In genomic region chr15:76190767-76191538, GRCh38 we compare ENCODE assay signal across 8 cellular contexts.
DNase-seq lines count a peak whose midpoint lies in the region; ATAC-seq and TF ChIP-seq lines count a peak whose summit lies in the region.

No MANE protein-coding gene starts in this region.

- peaks cover 35 to 58% of the 10 kb centered on the region in 2 donors for H3K27me3 Mint-ChIP-seq in CD8-positive, alpha-beta memory T cell
- H3K27me3 Mint-ChIP-seq in naive thymus-derived CD8-positive, alpha-beta T cell, result peaks cover 29 to 61% (median 39%) of the 10 kb centered on the region in 5 donors

- H3K27ac Mint-ChIP-seq in CD8-positive, alpha-beta memory T cell, result peak overlapping the region in 3 of 8 donors; percentile 15 to 58 (median 24)
- peak overlapping the region in 2 of 10 donors; percentile 28 to 65 for H3K27ac Mint-ChIP-seq in naive thymus-derived CD8-positive, alpha-beta T cell

- H3K9ac ChIP-seq in OCI-LY3 (ENCODE audit: low read length), result peak overlapping the region; percentile 70

- POLR2A ChIA-PET in CD8-positive, alpha-beta memory T cell (lab: Charles Lee), result no interaction called here
- POLR2A ChIA-PET in naive thymus-derived CD8-positive, alpha-beta T cell (lab: Charles Lee), result no interaction called here

- no peak overlapping the region for H3K27ac ChIP-seq in CD8-positive, alpha-beta memory T cell (ENCODE audit: low read depth, low read length)
- peak overlapping the region; percentile 71 for H3K27ac ChIP-seq in OCI-LY3 (ENCODE audit: low read length)

- H3K4me2 ChIP-seq in OCI-LY3 (ENCODE audit: low read length), result peak overlapping the region; percentile 98

- no peak overlapping the region for H3K4me3 ChIP-seq in CD8-positive, alpha-beta memory T cell (ENCODE audit: low read length)
- H3K4me3 ChIP-seq in OCI-LY3 (ENCODE audit: low read length) (peak overlapping the region; percentile 74), epithelial cell of proximal tubule (ENCODE audit: low read depth, low read length) (peak overlapping the region; percentile 18)

- H3K4me1 ChIP-seq in CD8-positive, alpha-beta memory T cell (ENCODE audit: insufficient read depth, low read length), result peaks cover 8% of the 10 kb centered on the region
- peaks cover 20% of the 10 kb centered on the region for H3K4me1 ChIP-seq in OCI-LY3 (ENCODE audit: low read length)

- peak overlapping the region; percentile 11 to 78 (median 65) for H3K4me3 Mint-ChIP-seq in CD8-positive, alpha-beta memory T cell
- H3K4me3 Mint-ChIP-seq in naive thymus-derived CD8-positive, alpha-beta T cell, result peak overlapping the region; percentile 53 to 77 (median 68)

- no peaks in the 10 kb centered on the region for H3K79me2 ChIP-seq in OCI-LY3 (ENCODE audit: low read length)

- no peaks in the 10 kb centered on the region for H3K36me3 Mint-ChIP-seq in CD8-positive, alpha-beta memory T cell
- H3K36me3 Mint-ChIP-seq in naive thymus-derived CD8-positive, alpha-beta T cell, result no peaks in the 10 kb centered on the region

- H3K27me3 ChIP-seq in CD8-positive, alpha-beta memory T cell (ENCODE audit: insufficient read depth, low read length, poor library complexity, severe bottlenecking), result peaks cover 4% of the 10 kb centered on the region
- peaks cover 6% of the 10 kb centered on the region for H3K27me3 ChIP-seq in OCI-LY3 (ENCODE audit: low read depth, low read length)

- H4K20me1 ChIP-seq in OCI-LY3 (ENCODE audit: insufficient read depth, low read length), result no peaks in the 10 kb centered on the region

- H3K9me3 ChIP-seq in CD8-positive, alpha-beta memory T cell (ENCODE audit: low read length), result no peaks in the 10 kb centered on the region
- H3K9me3 ChIP-seq in OCI-LY3 (ENCODE audit: insufficient read depth, low read length), result no peaks in the 10 kb centered on the region

- DNase-seq in CD8-positive, alpha-beta memory T cell, result peak; percentile 41 to 68 (median 43)
- peak; percentile 80 for DNase-seq in HPDE6-E6E7 (ENCODE audit: extremely low spot score)
- DNase-seq in activated T-cell treated with anti-CD3 and anti-CD28 coated beads for 24 hours (ENCODE audit: low read depth), result peak; percentile 64
- DNase-seq in epithelial cell of proximal tubule (ENCODE audit: low read depth), result no peak
- peak; percentile 17 to 76 (median 52) for DNase-seq in naive thymus-derived CD8-positive, alpha-beta T cell
- DNase-seq in stimulated activated CD8-positive, alpha-beta memory T cell treated with anti-CD3 and anti-CD28 coated beads, Interleukin-7, amount 100 ng/mL, for 4 hours (ENCODE audit: low read depth in 2 of 2), result peak; percentile 14 to 47

- CTCF ChIA-PET in CD8-positive, alpha-beta memory T cell (lab: Charles Lee), result interaction anchor here (0.6 to 1.9 kb wide), 7 partner anchors 9 to 1352 kb away, joined by 3 to 8 read pairs (median 4); no protein-coding TSS in a partner anchor

- no peaks in the 10 kb centered on the region for H3K9me3 Mint-ChIP-seq in CD8-positive, alpha-beta memory T cell
- H3K9me3 Mint-ChIP-seq in naive thymus-derived CD8-positive, alpha-beta T cell, result no peaks in the 10 kb centered on the region

- no peaks in the 10 kb centered on the region for H3K36me3 ChIP-seq in CD8-positive, alpha-beta memory T cell (ENCODE audit: insufficient read depth, low read length)
- H3K36me3 ChIP-seq in OCI-LY3 (replicated peaks; ENCODE audit: low read depth, low read length), result no peaks in the 10 kb centered on the region

- peak overlapping the region; percentile 59 for H2AFZ ChIP-seq in OCI-LY3 (ENCODE audit: low read depth, low read length)

- peaks cover 10 to 17% (median 13%) of the 10 kb centered on the region in 3 donors for H3K4me1 Mint-ChIP-seq in CD8-positive, alpha-beta memory T cell
- H3K4me1 Mint-ChIP-seq in naive thymus-derived CD8-positive, alpha-beta T cell, result peaks cover 11 to 18% (median 11%) of the 10 kb centered on the region in 4 donors

- peak; percentile 93 for TF ChIP-seq CTCF in OCI-LY3 (IDR thresholded peaks at IDR 0.05; ENCODE audit: low read depth, low read length)
- TF ChIP-seq CTCF in epithelial cell of proximal tubule (conservative IDR thresholded peaks at IDR 0.05; ENCODE audit: low read depth, low read length), result peak; percentile 88

- ATAC-seq in GM19463 (IDR thresholded peaks at IDR 0.05; ENCODE audit: unreplicated experiment), result peak; percentile 84
- ATAC-seq in naive thymus-derived CD8-positive, alpha-beta T cell, result peak; percentile 86 to 95
